ENCODE assay signal across 7 cellular contexts in the genomic region with DNA sequence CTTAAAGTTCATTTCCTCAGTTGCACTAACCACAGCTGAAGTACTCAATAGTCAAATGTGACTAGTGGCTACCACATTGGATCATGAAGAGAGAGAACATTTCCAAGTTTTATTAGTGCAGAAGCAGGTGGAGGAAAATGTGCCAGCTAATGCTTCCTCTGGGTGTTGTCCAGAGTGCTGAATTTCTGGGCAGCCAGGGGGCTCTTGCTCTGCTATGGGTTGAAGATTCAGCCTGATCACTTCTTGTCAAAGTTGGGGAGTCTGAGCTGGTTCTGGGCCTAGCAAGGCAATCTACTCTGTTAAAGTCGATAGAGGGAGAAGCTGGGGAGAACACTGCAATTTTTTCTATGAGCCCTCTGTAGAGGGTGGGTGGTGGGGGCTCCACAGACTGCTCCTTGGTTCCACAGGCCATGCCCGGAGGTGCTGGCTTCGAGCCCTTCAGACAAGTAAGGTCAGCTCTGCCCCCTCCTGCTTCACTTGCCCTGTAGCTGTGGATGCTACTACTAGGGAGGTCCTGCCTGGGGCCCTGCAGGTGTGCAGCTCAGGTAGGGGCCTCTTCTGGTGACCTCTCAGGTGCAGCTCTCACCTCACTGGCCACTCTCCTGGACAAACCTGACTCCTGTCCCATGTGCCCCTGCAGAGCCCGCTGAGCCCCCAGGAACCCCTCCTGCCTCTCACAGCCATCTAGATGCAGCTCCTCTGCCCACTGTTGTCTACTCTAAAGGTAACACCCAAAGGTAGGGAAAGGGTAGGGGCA.
DNase-seq lines count a peak whose midpoint lies in the region; ATAC-seq and FAIRE-seq lines count a peak whose summit lies in the region.
"Had no signal": no experiment of that assay in that cellular context is flagged by ENCODE, and none has a peak within 500 bp of the region (broad histone marks: within the 10 kb centered on the region; RNA-seq: fewer than 3 reads in every experiment).

No MANE protein-coding gene starts in this region.

- DNase-seq in amniotic epithelial cell (ENCODE audit: low read depth): peak; percentile 38
- DNase-seq in germinal center (ENCODE audit: low spot score): no peak
- DNase-seq: hippocampal formation, NCI-H524 treated with DMSO at 0.1 percent for 48 hours had no signal

- peak; percentile 56 for FAIRE-seq in G401.6 (lab: Jason Lieb, UNC)
- FAIRE-seq: small intestine had no signal

- ATAC-seq in HG02938 (IDR thresholded peaks at IDR 0.05; ENCODE audit: unreplicated experiment): no peak
